ENCODE assay signal across 8 cellular contexts in genomic region chr12:7961395-7962188, GRCh38. TPM values are rescaled to one million over a fixed set of nuclear protein-coding genes. Genes with fewer than 3 reads are reported as not detected.
DNase-seq lines count a peak whose midpoint lies in the region; ATAC-seq, FAIRE-seq and TF ChIP-seq lines count a peak whose summit lies in the region.
"Had no signal": no experiment of that assay in that cellular context is flagged by ENCODE, and none has a peak within 500 bp of the region (broad histone marks: within the 10 kb centered on the region; RNA-seq: fewer than 3 reads in every experiment).

No MANE protein-coding gene starts in this region.

- no peak for ATAC-seq in mucosa of descending colon

- H3K27me3 ChIP-seq in Peyer's patch = no peaks in the 10 kb centered on the region
- H3K27me3 ChIP-seq: ovary had no signal

- no peaks in the 10 kb centered on the region for H3K9me3 ChIP-seq in Peyer's patch
- H3K9me3 ChIP-seq in mucosa of descending colon = no peaks in the 10 kb centered on the region
- H3K9me3 ChIP-seq: ovary had no signal

- peak overlapping the region; percentile 40 for H3K4me3 ChIP-seq in GM12875 (ENCODE audit: low read depth, low read length)
- H3K4me3 ChIP-seq in Peyer's patch = peak overlapping the region in 1 of 4 donors; percentile 39
- peak overlapping the region; percentile 76 for H3K4me3 ChIP-seq in fibroblast of mammary gland (ENCODE audit: control insufficient read depth, low read depth, low read length)
- H3K4me3 ChIP-seq in skin epidermis = peak overlapping the region in 5 of 7 experiments; percentile 27 to 42 (median 35)
- no peak overlapping the region for H3K4me3 ChIP-seq in mucosa of descending colon

- no peaks in the 10 kb centered on the region for H3K4me1 ChIP-seq in Peyer's patch
- peaks cover 5% of the 10 kb centered on the region for H3K4me1 ChIP-seq in mucosa of descending colon (ENCODE audit: low read depth)

- peak overlapping the region in 3 of 4 donors; percentile 69 to 81 (median 71) for H3K27ac ChIP-seq in Peyer's patch
- peak overlapping the region in 19 of 21 experiments; percentile 2 to 94 (median 77) for H3K27ac ChIP-seq in skin epidermis

- no peak for DNase-seq in Peyer's patch
- DNase-seq in fibroblast of mammary gland (ENCODE audit: low read depth) = peak; percentile 57
- DNase-seq in mucosa of descending colon = no peak
- DNase-seq in urothelium cell line (ENCODE audit: low spot score) = no peak
- no peak for DNase-seq in NCI-H510A treated with DMSO at 0.1 percent for 48 hours (lab: John Stamatoyannopoulos, UW)

- H3K36me3 ChIP-seq in Peyer's patch = no peaks in the 10 kb centered on the region
- H3K36me3 ChIP-seq in mucosa of descending colon (ENCODE audit: low read depth) = no peaks in the 10 kb centered on the region
- H3K36me3 ChIP-seq: ovary had no signal

- TF ChIP-seq POLR2A in Peyer's patch (IDR thresholded peaks at IDR 0.05) = no peak

- intact Hi-C loops in mucosa of descending colon (cut with DNase I, micrococcal nuclease) = no loop called here

- no peak for TF ChIP-seq CTCF in GM12875 (IDR thresholded peaks at IDR 0.05; ENCODE audit: borderline replicate concordance, insufficient read depth, low read depth, low read length)
- no peak for TF ChIP-seq CTCF in Peyer's patch (IDR thresholded peaks at IDR 0.05)
- TF ChIP-seq CTCF in fibroblast of mammary gland (conservative IDR thresholded peaks at IDR 0.05; ENCODE audit: control insufficient read depth, insufficient read depth, low read depth, low read length) = no peak
- TF ChIP-seq CTCF in mucosa of descending colon (IDR thresholded peaks at IDR 0.05) = no peak

- FAIRE-seq in urothelium cell line (lab: Jason Lieb, UNC) = no peak

RNA-seq across cellular contexts. Expression of gene SLC2A3, which starts 25.6 kb away (rescaled TPM):
- total RNA-seq in Peyer's patch (10 to 100 TPM in 2 of 4 donors, 1 to 10 TPM in 2; 1.9 to 69.3 (median 11.2) TPM), mucosa of descending colon (10 to 100 TPM; 11.9 to 19.9 (median 18.0) TPM)
